ENCODE assay signal across 26 cellular contexts in the genomic region with DNA sequence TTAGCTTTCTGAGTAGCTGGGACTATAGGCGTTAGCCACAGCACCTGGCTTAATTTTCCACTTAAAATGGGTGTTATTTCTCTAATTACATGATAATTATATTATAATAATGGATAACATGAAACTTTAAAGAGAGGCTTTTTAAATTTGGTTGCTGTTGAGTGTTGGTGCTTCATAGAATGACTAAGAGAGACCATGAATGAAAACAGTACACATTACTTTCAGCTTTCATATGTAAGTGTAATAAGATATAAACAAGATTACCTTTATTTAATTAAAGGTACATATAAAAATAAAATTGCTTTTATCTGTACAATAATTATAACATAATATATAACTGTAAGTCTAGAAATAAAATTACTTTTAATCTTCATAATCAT.
A peak's percentile ranks its signal among the peaks of the same experiment; 100 is the strongest.
DNase-seq lines count a peak whose midpoint lies in the region; ATAC-seq, FAIRE-seq and TF ChIP-seq lines count a peak whose summit lies in the region.
"Had no signal": no experiment of that assay in that cellular context is flagged by ENCODE, and none has a peak within 500 bp of the region (broad histone marks: within the 10 kb centered on the region; RNA-seq: fewer than 3 reads in every experiment).

No MANE protein-coding gene starts in this region.

- H3K27ac Mint-ChIP-seq in T-cell: no peak overlapping the region
- H3K27ac Mint-ChIP-seq: activated naive CD4-positive, alpha-beta T cell treated with anti-CD3 and anti-CD28 coated beads, Interleukin-2, amount 10 ng/mL, durations not matched to agents 7 days and 5 days; CD4-positive, CD25-positive, alpha-beta regulatory T cell; H9; IgD-negative memory B cell had no signal

- H3K4me1 Mint-ChIP-seq in T-cell: peaks cover 38 to 41% (median 40%) of the 10 kb centered on the region in 3 donors

- peaks cover 17% of the 10 kb centered on the region for H3K36me3 Mint-ChIP-seq in T-cell

- DNase-seq in NCI-H69 (lab: John Stamatoyannopoulos, UW) (peak; percentile 19), frontal cortex (ENCODE audit: low spot score in 2 of 2) (no peak), erythroblast (lab: John Stamatoyannopoulos, UW) (no peak), GM20000 (ENCODE audit: low spot score) (no peak), T-cell (no peak)
- DNase-seq: activated CD8-positive, alpha-beta memory T cell treated with anti-CD3 and anti-CD28 coated beads for 24 hours; activated naive CD4-positive, alpha-beta T cell treated with anti-CD3 and anti-CD28 coated beads, Interleukin-2, amount 10 ng/mL, durations not matched to agents 7 days and 5 days; activated T-cell treated with anti-CD3 and anti-CD28 coated beads, Interleukin-2, amount 50 U/mL, for 4 hours; dermis blood vessel endothelial cell; H9; kidney glomerular epithelial cell; NCI-H1105; NCI-H2081; NCI-H446; NK-92 treated with Interleukin-12 subunit alpha and Interleukin-12 subunit beta, amount 100 ng/mL, for 24 hours; SIG-M5; stimulated activated CD4-positive, alpha-beta T cell treated with anti-CD3 and anti-CD28 coated beads, Interleukin-15, amount 100 ng/mL, for 24 hours; thyroid gland had no signal

- CTCF ChIA-PET in T-cell (lab: Charles Lee): no interaction called here

- ATAC-seq in GM18511 (IDR thresholded peaks at IDR 0.05; ENCODE audit: unreplicated experiment) (peak; percentile 44), GM21737 (IDR thresholded peaks at IDR 0.05; ENCODE audit: unreplicated experiment) (peak; percentile 13), T-cell (replicated peaks in 1 of 4) (no peak)
- ATAC-seq: Panc1, sciatic nerve had no signal

- POLR2A ChIA-PET in T-cell (lab: Charles Lee): no interaction called here

- no peak overlapping the region for H3K4me3 Mint-ChIP-seq in T-cell
- H3K4me3 Mint-ChIP-seq: activated naive CD4-positive, alpha-beta T cell treated with anti-CD3 and anti-CD28 coated beads, Interleukin-2, amount 10 ng/mL, durations not matched to agents 7 days and 5 days; activated T-cell treated with anti-CD3 and anti-CD28 coated beads, Interleukin-2, amount 50 U/mL, for 4 hours; CD4-positive, CD25-positive, alpha-beta regulatory T cell; H9; IgD-negative memory B cell; stimulated activated naive CD8-positive, alpha-beta T cell treated with anti-CD3 and anti-CD28 coated beads, Interleukin-15, Interleukin-2, amounts not matched to agents 100 ng/mL and 50 ng/mL, for 24 hours had no signal

- FAIRE-seq in frontal cortex (lab: Jason Lieb, UNC): peak; percentile 72
- FAIRE-seq: D721Med had no signal

- no peaks in the 10 kb centered on the region for H3K27me3 Mint-ChIP-seq in T-cell
- H3K27me3 Mint-ChIP-seq: activated naive CD4-positive, alpha-beta T cell treated with anti-CD3 and anti-CD28 coated beads, Interleukin-2, amount 10 ng/mL, durations not matched to agents 7 days and 5 days; CD4-positive, CD25-positive, alpha-beta regulatory T cell; IgD-negative memory B cell; stimulated activated naive CD8-positive, alpha-beta T cell treated with anti-CD3 and anti-CD28 coated beads, Interleukin-15, Interleukin-2, amounts not matched to agents 100 ng/mL and 50 ng/mL, for 24 hours had no signal

- peaks cover 0 to 3% (median 0%) of the 10 kb centered on the region in 3 donors for H3K9me3 Mint-ChIP-seq in T-cell
- H3K9me3 Mint-ChIP-seq: activated T-cell treated with anti-CD3 and anti-CD28 coated beads, Interleukin-2, amount 50 U/mL, for 4 hours; H9; IgD-negative memory B cell; stimulated activated naive CD8-positive, alpha-beta T cell treated with anti-CD3 and anti-CD28 coated beads, Interleukin-15, Interleukin-2, amounts not matched to agents 100 ng/mL and 50 ng/mL, for 24 hours had no signal

- TF ChIP-seq POLR2A in erythroblast (IDR thresholded peaks at IDR 0.05; ENCODE audit: low read length): no peak

- no peak for TF ChIP-seq CTCF in GM20000 (IDR thresholded peaks at IDR 0.05; ENCODE audit: extremely low read depth, missing control alignments)

Comparison
In these comparisons a context has a peak if more than half of its experiments do, and no peak if none do; other contexts are left out.
1. ATAC-seq: peak in GM18511 (single experiment) and GM21737 (single experiment); none in T-cell (0 of 4).